23 cellular contexts compared by ENCODE assay signal in the genomic region with DNA sequence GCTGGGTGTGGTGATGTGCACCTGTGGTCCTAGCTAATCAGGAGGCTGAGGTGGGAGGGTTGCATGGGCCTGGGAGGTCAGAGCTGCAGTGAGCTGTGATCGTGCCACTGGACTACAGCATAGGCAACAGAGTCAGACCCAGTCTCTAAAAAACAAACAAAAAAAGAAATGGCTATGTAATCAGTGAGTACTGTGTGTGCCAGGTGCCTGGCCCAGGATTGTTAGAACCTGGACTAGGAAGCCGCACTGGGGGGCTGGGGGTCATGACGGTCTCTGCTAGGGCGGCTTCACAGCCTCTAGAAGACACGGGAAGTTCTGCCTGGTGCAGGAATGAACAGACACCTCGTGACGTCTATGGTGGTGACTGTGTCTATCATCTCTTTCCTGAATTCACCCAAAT. TPM values are rescaled to one million over a fixed set of nuclear protein-coding genes. Genes with fewer than 3 reads are reported as not detected.
DNase-seq lines count a peak whose midpoint lies in the region; ATAC-seq, FAIRE-seq and TF ChIP-seq lines count a peak whose summit lies in the region.
"Had no signal": no experiment of that assay in that cellular context is flagged by ENCODE, and none has a peak within 500 bp of the region (broad histone marks: within the 10 kb centered on the region; RNA-seq: fewer than 3 reads in every experiment).

No MANE protein-coding gene starts in this region.

- DNase-seq in cardiac septum (ENCODE audit: low spot score) (peak; percentile 24), left ventricle myocardium inferior (no peak), chondrocyte (ENCODE audit: low spot score) (peak; percentile 46), kidney (peak; percentile 7), upper lobe of right lung (peak; percentile 21), H9 (no peak), esophagus muscularis mucosa (ENCODE audit: extremely low spot score) (no peak)
- DNase-seq: ACHN; BE2C; C1 segment of cervical spinal cord; Caco-2; CD4-positive, alpha-beta T cell; HFFc6 had no signal

- WGBS in H9 (ENCODE audit: extremely low coverage, insufficient read length, low lambda C conversion rate) = no CpG with 5 or more reads among the region's 7 CpGs
- 93% methylated on average over 7 of the region's 7 CpGs for WGBS in esophagus muscularis mucosa

- H4K91ac ChIP-seq in H9 (ENCODE audit: insufficient read length, low read depth, low read length) = no peak overlapping the region

- no peak overlapping the region for H2BK15ac ChIP-seq in H9 (ENCODE audit: low read depth, low read length)

- H3K4me3 ChIP-seq in left ventricle myocardium inferior = no peak overlapping the region
- H3K4me3 ChIP-seq in kidney (ENCODE audit: low read length in 2 of 2) = no peak overlapping the region
- no peak overlapping the region for H3K4me3 ChIP-seq in upper lobe of right lung
- no peak overlapping the region for H3K4me3 ChIP-seq in esophagus muscularis mucosa
- H3K4me3 ChIP-seq: GM23338 had no signal

- H3K36me3 ChIP-seq in left ventricle myocardium inferior = peaks cover 79% of the 10 kb centered on the region
- peaks cover 41 to 48% of the 10 kb centered on the region in 2 donors for H3K36me3 ChIP-seq in kidney (ENCODE audit: control insufficient read depth in 1 of 2, insufficient read depth in 2 of 2, low read length in 2 of 2)
- H3K36me3 ChIP-seq in upper lobe of right lung = peaks cover 64% of the 10 kb centered on the region
- H3K36me3 ChIP-seq in esophagus muscularis mucosa = peaks cover 17 to 100% (median 88%) of the 10 kb centered on the region in 4 donors

- intact Hi-C loops in cardiac septum (cut with DNase I) (no loop called here), left ventricle myocardium inferior (cut with micrococcal nuclease) (no loop called here), kidney (cut with DNase I) (no loop called here), upper lobe of right lung (cut with DNase I) (no loop called here), esophagus muscularis mucosa (cut with DNase I) (no loop called here)

- no peak overlapping the region for H3K9ac ChIP-seq in kidney (ENCODE audit: low read length in 2 of 2)
- H3K9ac ChIP-seq in H9 (ENCODE audit: extremely low read depth, insufficient read length, low read length) = no peak overlapping the region

- no peak overlapping the region for H3K14ac ChIP-seq in H9 (ENCODE audit: insufficient read depth, low read length)

- no peaks in the 10 kb centered on the region for H3K79me2 ChIP-seq in H9 (ENCODE audit: insufficient read depth, low read length)

- H3K4me1 ChIP-seq in left ventricle myocardium inferior = peaks cover 4% of the 10 kb centered on the region
- no peaks in the 10 kb centered on the region for H3K4me1 ChIP-seq in kidney (ENCODE audit: control insufficient read depth in 1 of 2, insufficient read depth in 1 of 2, low read depth in 1 of 2, low read length in 2 of 2)
- no peaks in the 10 kb centered on the region for H3K4me1 ChIP-seq in upper lobe of right lung
- no peaks in the 10 kb centered on the region for H3K4me1 ChIP-seq in H9 (ENCODE audit: insufficient read depth, low read length)
- peaks cover 0 to 8% (median 5%) of the 10 kb centered on the region in 4 donors for H3K4me1 ChIP-seq in esophagus muscularis mucosa
- H3K4me1 ChIP-seq: BE2C, Caco-2 had no signal

- H2BK5ac ChIP-seq in H9 (ENCODE audit: insufficient read length, low read length) = no peak overlapping the region

- H3K4me3 Mint-ChIP-seq in chondrocyte (ENCODE audit: unreplicated experiment) (no peak overlapping the region), H9 (no peak overlapping the region)
- H3K4me3 Mint-ChIP-seq: CD4-positive, alpha-beta T cell; GM23338; HFFc6 had no signal

- no peak overlapping the region for H3K23ac ChIP-seq in H9 (ENCODE audit: insufficient read length, low read depth, low read length)

- H3K9me3 ChIP-seq in left ventricle myocardium inferior (replicated peaks) = no peaks in the 10 kb centered on the region
- H3K9me3 ChIP-seq in kidney (ENCODE audit: control insufficient read depth in 1 of 2, low read length in 2 of 2) = no peaks in the 10 kb centered on the region
- no peaks in the 10 kb centered on the region for H3K9me3 ChIP-seq in upper lobe of right lung
- no peaks in the 10 kb centered on the region for H3K9me3 ChIP-seq in H9 (ENCODE audit: control insufficient read depth, low read depth, low read length)
- H3K9me3 ChIP-seq in esophagus muscularis mucosa = no peaks in the 10 kb centered on the region
- H3K9me3 ChIP-seq: BE2C, Caco-2 had no signal

- H3K18ac ChIP-seq in H9 (ENCODE audit: insufficient read length, low read depth, low read length) = no peak overlapping the region

- no peak overlapping the region for H3T11ph ChIP-seq in H9 (ENCODE audit: low read length)

- no peak for TF ChIP-seq EP300 in esophagus muscularis mucosa (IDR thresholded peaks at IDR 0.05)

- H2BK12ac ChIP-seq in H9 (ENCODE audit: insufficient read length, low read depth, low read length) = no peak overlapping the region

- H3K27ac ChIP-seq in left ventricle myocardium inferior (replicated peaks) (no peak overlapping the region), kidney (ENCODE audit: low read depth in 2 of 2, low read length in 2 of 2) (no peak overlapping the region), upper lobe of right lung (no peak overlapping the region), H9 (ENCODE audit: insufficient read length, low read depth, low read length) (no peak overlapping the region), esophagus muscularis mucosa (replicated peaks in 1 of 4) (no peak overlapping the region)
- H3K27ac ChIP-seq: HL-60 had no signal

- no peak for FAIRE-seq in kidney (lab: Jason Lieb, UNC)
- FAIRE-seq: A204.1, D721Med, G401.6, GM12891, GM18507, H54 had no signal

- ATAC-seq in upper lobe of right lung = no peak
- ATAC-seq: GM23338, HCT116 had no signal

- no peak overlapping the region for H3K27ac Mint-ChIP-seq in chondrocyte (ENCODE audit: unreplicated experiment)
- no peak overlapping the region for H3K27ac Mint-ChIP-seq in H9
- H3K27ac Mint-ChIP-seq: CD4-positive, alpha-beta T cell; GM23338; HFFc6 had no signal

- H2BK20ac ChIP-seq in H9 (ENCODE audit: low read depth, low read length, poor library complexity, severe bottlenecking) = no peak overlapping the region

- peaks cover 38% of the 10 kb centered on the region for H3K36me3 Mint-ChIP-seq in chondrocyte (ENCODE audit: low read depth)
- H3K36me3 Mint-ChIP-seq in H9 (ENCODE audit: insufficient read depth in 1 of 3, low read depth in 3 of 3) = peaks cover 56 to 99% (median 98%) of the 10 kb centered on the region in 3 experiments; a peak in 6 of 7 replicates

- H3K9me3 Mint-ChIP-seq in chondrocyte (ENCODE audit: low read depth) (no peaks in the 10 kb centered on the region), H9 (no peaks in the 10 kb centered on the region)
- H3K9me3 Mint-ChIP-seq: CD4-positive, alpha-beta T cell; GM23338; HFFc6 had no signal

- H3K4me2 ChIP-seq in H9 (ENCODE audit: insufficient read depth, insufficient read length, low read length) = no peak overlapping the region
- H3K4me2 ChIP-seq: GM23338 had no signal

- no peak overlapping the region for H2AFZ ChIP-seq in H9 (ENCODE audit: low read length)
- H2AFZ ChIP-seq: GM23338 had no signal

- TF ChIP-seq POLR2A in esophagus muscularis mucosa (IDR thresholded peaks at IDR 0.05; ENCODE audit: low read depth) = no peak

- H3K27me3 ChIP-seq in left ventricle myocardium inferior (ENCODE audit: low read depth) = no peaks in the 10 kb centered on the region
- H3K27me3 ChIP-seq in upper lobe of right lung = no peaks in the 10 kb centered on the region
- no peaks in the 10 kb centered on the region for H3K27me3 ChIP-seq in H9 (ENCODE audit: insufficient read depth, low read length)
- H3K27me3 ChIP-seq in esophagus muscularis mucosa = no peaks in the 10 kb centered on the region
- H3K27me3 ChIP-seq: BE2C had no signal

- H2BK120ac ChIP-seq in H9 (ENCODE audit: low read depth, low read length, poor library complexity, severe bottlenecking) = no peak overlapping the region

- TF ChIP-seq CTCF in left ventricle myocardium inferior (IDR thresholded peaks at IDR 0.05; ENCODE audit: borderline replicate concordance) = no peak
- TF ChIP-seq CTCF in chondrocyte (IDR thresholded peaks at IDR 0.05) = no peak
- TF ChIP-seq CTCF in kidney (IDR thresholded peaks at IDR 0.05; ENCODE audit: borderline replicate concordance, extremely low read depth, insufficient read depth) = no peak
- no peak for TF ChIP-seq CTCF in upper lobe of right lung (IDR thresholded peaks at IDR 0.05)
- TF ChIP-seq CTCF in H9 (conservative IDR thresholded peaks at IDR 0.05) = no peak
- TF ChIP-seq CTCF in esophagus muscularis mucosa (IDR thresholded peaks at IDR 0.05) = no peak

- H3K4me1 Mint-ChIP-seq in chondrocyte (ENCODE audit: low read depth) (no peaks in the 10 kb centered on the region), H9 (no peaks in the 10 kb centered on the region)
- H3K4me1 Mint-ChIP-seq: GM23338 had no signal

- no peak overlapping the region for H2AK5ac ChIP-seq in H9 (ENCODE audit: insufficient read length, low read length)

- H4K8ac ChIP-seq in H9 (replicated peaks; ENCODE audit: insufficient read length, low read depth, low read length) = no peak overlapping the region

- no peaks in the 10 kb centered on the region for H3K23me2 ChIP-seq in H9 (ENCODE audit: insufficient read length, low read depth, low read length, poor library complexity, severe bottlenecking)

- H4K5ac ChIP-seq in H9 (ENCODE audit: insufficient read length, low read depth, low read length) = no peak overlapping the region

- H3K27me3 Mint-ChIP-seq in chondrocyte (ENCODE audit: low read depth) (no peaks in the 10 kb centered on the region), H9 (ENCODE audit: low read depth) (no peaks in the 10 kb centered on the region)
- H3K27me3 Mint-ChIP-seq: CD4-positive, alpha-beta T cell had no signal

- H3K4ac ChIP-seq in H9 (ENCODE audit: low read depth, low read length) = no peak overlapping the region

- H3K56ac ChIP-seq in H9 (ENCODE audit: insufficient read length, low read depth, low read length) = no peak overlapping the region

- no peaks in the 10 kb centered on the region for H4K20me1 ChIP-seq in H9 (ENCODE audit: control insufficient read depth, insufficient read depth, insufficient read length)

- peaks cover 2% of the 10 kb centered on the region for H3K79me1 ChIP-seq in H9 (ENCODE audit: insufficient read depth, low read depth, low read length, poor library complexity, severe bottlenecking)

RNA-seq across cellular contexts. Expression of a gene that starts 8.5 kb away (rescaled TPM):
- total RNA-seq in cardiac septum (25.0 TPM), left ventricle myocardium inferior (25.3 TPM), chondrocyte (56.9 to 57.3 TPM (median 57.2 TPM) in 3 replicates), kidney (81.9 TPM), upper lobe of right lung (59.3 TPM), H9 (2021) (86.4 and 93.4 TPM in 2 replicates), esophagus muscularis mucosa (10 to 100 TPM; 40.1 to 56.1 (median 49.5) TPM)
- polyA plus RNA-seq in kidney (ENCODE audit: insufficient read depth, low read depth, low replicate concordance) = 166 TPM

RNA-seq across cellular contexts. Expression of a gene that starts 18.8 kb away (rescaled TPM):
- total RNA-seq in cardiac septum = not detected
- total RNA-seq in left ventricle myocardium inferior = not detected
- total RNA-seq in chondrocyte = 0.19 TPM in 1 of 3 replicates, not detected in the others
- not detected for total RNA-seq in kidney
- polyA plus RNA-seq in kidney (ENCODE audit: insufficient read depth, low read depth, low replicate concordance) = not detected
- total RNA-seq in upper lobe of right lung = 0.29 TPM
- 0.15 and 0.31 TPM in 2 replicates for total RNA-seq in H9 (2021)
- total RNA-seq in esophagus muscularis mucosa = not detected
- total RNA-seq: GM23338, HFFc6, HT1080 had no signal
- polyA plus RNA-seq: GM23338 had no signal

RNA-seq across cellular contexts. Expression of a gene that starts 33.6 kb away (rescaled TPM):
- 0.19 TPM for total RNA-seq in cardiac septum
- not detected for total RNA-seq in left ventricle myocardium inferior
- total RNA-seq in chondrocyte = 0.07 to 0.46 TPM (median 0.40 TPM) in 3 replicates
- total RNA-seq in kidney = not detected
- polyA plus RNA-seq in kidney (ENCODE audit: insufficient read depth, low read depth, low replicate concordance) = 0.41 TPM
- 0.55 TPM for total RNA-seq in upper lobe of right lung
- total RNA-seq in H9 (2021) = 0.04 TPM in 1 of 2 replicates, not detected in the other
- not detected for total RNA-seq in esophagus muscularis mucosa
- total RNA-seq: CD4-positive, alpha-beta T cell; HFFc6; HT1080 had no signal
- polyA plus RNA-seq: GM23338 had no signal

RNA-seq across cellular contexts. Expression of a gene that starts 44.8 kb away (rescaled TPM):
- total RNA-seq in cardiac septum (0.05 TPM), left ventricle myocardium inferior (not detected), chondrocyte (0.24 to 1.9 TPM (median 1.6 TPM) in 3 replicates), kidney (2.8 TPM), upper lobe of right lung (0.81 TPM), H9 (2021) (not detected in 2 replicates), esophagus muscularis mucosa (not detected)
- polyA plus RNA-seq in kidney (ENCODE audit: insufficient read depth, low read depth, low replicate concordance) = not detected
- total RNA-seq: CD4-positive, alpha-beta T cell; GM23338; HFFc6 had no signal
- polyA plus RNA-seq: GM23338 had no signal

Comparison
In these comparisons a context has a peak if more than half of its experiments do, and no peak if none do; other contexts are left out.
1. DNase-seq: peak in cardiac septum (single experiment), chondrocyte (single experiment), kidney (single experiment) and upper lobe of right lung (single experiment); none in left ventricle myocardium inferior (single experiment), H9 (single experiment) and esophagus muscularis mucosa (single experiment).